35 cellular contexts compared by ENCODE assay signal in genomic region chr13:98228661-98229349, GRCh38. TPM values are rescaled to one million over a fixed set of nuclear protein-coding genes. Genes with fewer than 3 reads are reported as not detected.
DNase-seq lines count a peak whose midpoint lies in the region; ATAC-seq, FAIRE-seq and TF ChIP-seq lines count a peak whose summit lies in the region.
"Had no signal": no experiment of that assay in that cellular context is flagged by ENCODE, and none has a peak within 500 bp of the region (broad histone marks: within the 10 kb centered on the region; RNA-seq: fewer than 3 reads in every experiment).

No MANE protein-coding gene starts in this region.

- H3F3A ChIP-seq in PC-3 (ENCODE audit: low read length, unreplicated experiment) = peaks cover 5% of the 10 kb centered on the region

- 0 out of 2 replicates have a peak, but pooled peaks cover 3% of the 10 kb centered on the region for H4K20me1 ChIP-seq in PC-3 (ENCODE audit: low read length)

- peaks cover 42% of the 10 kb centered on the region for H3K4me1 Mint-ChIP-seq in nephron
- H3K4me1 Mint-ChIP-seq: stimulated activated naive B cell treated with anti-CD40 and anti-IgM and Interleukin-4, amounts not matched to agents 10 μg/mL and 1 μg/mL and 100 μg/mL, for 72 hours had no signal

- H3K9me2 ChIP-seq in PC-3 (replicated peaks; ENCODE audit: low read length) = no peaks in the 10 kb centered on the region

- peaks cover 32% of the 10 kb centered on the region for H3K9me3 Mint-ChIP-seq in nephron

- intact Hi-C loops in PC-3 (cut with micrococcal nuclease) = no loop called here

- H3K36me3 ChIP-seq in BJ (ENCODE audit: control insufficient read depth, insufficient read depth, low read length) (peaks cover 2% of the 10 kb centered on the region), PC-3 (ENCODE audit: low read depth, low read length) (no peaks in the 10 kb centered on the region), H7 (replicated peaks; ENCODE audit: control insufficient read depth, insufficient read depth, low read length) (no peaks in the 10 kb centered on the region)
- H3K36me3 ChIP-seq: lower lobe of right lung, upper lobe of right lung had no signal

- H3K27me3 ChIP-seq in BJ (ENCODE audit: control insufficient read depth, insufficient read depth, low read length) = no peaks in the 10 kb centered on the region
- H3K27me3 ChIP-seq in PC-3 (ENCODE audit: low read length) = no peaks in the 10 kb centered on the region
- H3K27me3 ChIP-seq in H7 (ENCODE audit: control insufficient read depth, insufficient read depth, low read length) = no peaks in the 10 kb centered on the region
- H3K27me3 ChIP-seq: SJSA1, upper lobe of right lung had no signal

- no peak overlapping the region for H3K27ac ChIP-seq in PC-3 (ENCODE audit: low read length)
- H3K27ac ChIP-seq: C4-2B, lower lobe of right lung, SJSA1, upper lobe of right lung had no signal

- H3K27ac Mint-ChIP-seq in nephron = peak overlapping the region in 2 of 3 experiments; percentile 54 to 73
- H3K27ac Mint-ChIP-seq: endodermal cell; stimulated activated naive B cell treated with anti-CD40 and anti-IgM and Interleukin-4, amounts not matched to agents 10 μg/mL and 1 μg/mL and 100 μg/mL, for 72 hours had no signal

- no peak overlapping the region for H3K4me3 ChIP-seq in BJ (ENCODE audit: low read depth, low read length)
- no peak overlapping the region for H3K4me3 ChIP-seq in PC-3 (ENCODE audit: low read length)
- H3K4me3 ChIP-seq in fibroblast of mammary gland (ENCODE audit: control insufficient read depth, low read depth, low read length) = no peak overlapping the region
- no peak overlapping the region for H3K4me3 ChIP-seq in H7 (ENCODE audit: insufficient read depth, low read depth, low read length)
- H3K4me3 ChIP-seq: lower lobe of right lung, SJSA1, upper lobe of right lung had no signal

- peaks cover 66% of the 10 kb centered on the region for H3K36me3 Mint-ChIP-seq in nephron (ENCODE audit: low read depth)

- H3K4me2 ChIP-seq in PC-3 (ENCODE audit: low read length) = no peak overlapping the region

- peaks cover 7% of the 10 kb centered on the region; the same call in 1 of the 2 replicates for H3K79me2 ChIP-seq in PC-3 (ENCODE audit: low read length)

- peak; percentile 89 for DNase-seq in BJ (ENCODE audit: low read depth)
- peak; percentile 38 for DNase-seq in PC-3
- peak; percentile 48 for DNase-seq in fibroblast of mammary gland (ENCODE audit: low read depth)
- DNase-seq in GM12891 (ENCODE audit: insufficient read length, low spot score) = no peak
- DNase-seq in NCI-H146 treated with DMSO at 0.1 percent for 48 hours (lab: John Stamatoyannopoulos, UW; ENCODE audit: unreplicated experiment) = no peak
- no peak for DNase-seq in H7
- DNase-seq: activated CD4-positive, CD25-positive, alpha-beta regulatory T cell; activated naive CD4-positive, alpha-beta T cell treated with anti-CD3 and anti-CD28 coated beads, Interleukin-2, amount 50 U/mL, for 16 hours; anterior cingulate cortex; Caco-2; cortex of kidney; endodermal cell; GF-D8; KG1; lower lobe of right lung; MM.1S; NCI-H2029 treated with DMSO at 0.1 percent for 48 hours; NCI-H526; RPMI8226; stimulated activated CD4-positive, alpha-beta T cell treated with anti-CD3 and anti-CD28 coated beads, Interleukin-15, amount 100 ng/mL, for 24 hours; stimulated activated naive B cell treated with anti-CD40 and anti-IgM and Interleukin-4, amounts not matched to agents 10 μg/mL and 1 μg/mL and 100 μg/mL, for 72 hours; T-helper 1 cell; upper lobe of right lung had no signal

- no peak for FAIRE-seq in GM12891 (lab: Jason Lieb, UNC)
- FAIRE-seq: HTR-8/SVneo, islet of Langerhans had no signal

- no peak overlapping the region for H3K9ac ChIP-seq in PC-3 (ENCODE audit: low read length)

- no peak overlapping the region for H2AFZ ChIP-seq in PC-3 (ENCODE audit: low read length)

- POLR2A ChIA-PET in BJ (lab: Charles Lee) = no interaction called here
- POLR2A ChIA-PET in PC-3 (lab: Charles Lee; ENCODE audit: unreplicated experiment) = interaction anchor here (0.5 kb wide), 1 partner anchor 85 kb away, joined by 3 read pairs; no protein-coding TSS in a partner anchor

- TF ChIP-seq CTCF in BJ (IDR thresholded peaks at IDR 0.05; ENCODE audit: insufficient read depth, low read depth, low read length) (no peak), PC-3 (conservative IDR thresholded peaks at IDR 0.05; ENCODE audit: low read depth, low read length) (no peak), fibroblast of mammary gland (conservative IDR thresholded peaks at IDR 0.05; ENCODE audit: control insufficient read depth, insufficient read depth, low read depth, low read length) (no peak), nephron (IDR thresholded peaks at IDR 0.05; ENCODE audit: unreplicated experiment in 3 of 3) (no peak)

- H3K4me1 ChIP-seq in PC-3 (ENCODE audit: insufficient read depth, low read length) = peaks cover 22% of the 10 kb centered on the region

- TF ChIP-seq POLR2A in GM12891 (IDR thresholded peaks at IDR 0.05; ENCODE audit: low read depth, low read length) = no peak

- BruUV-seq in PC-3 (replicated peaks; lab: Mats Ljungman, UMichigan) = no TSS peak

- CTCF ChIA-PET in BJ (lab: Yijun Ruan, JAX) = interaction anchor here (0.6 to 1.5 kb wide), 2 partner anchors 11 to 53 kb away, joined by 3 to 4 read pairs; no protein-coding TSS in a partner anchor
- CTCF ChIA-PET in PC-3 (lab: Charles Lee) = no interaction called here

- no peaks in the 10 kb centered on the region for H3K9me3 ChIP-seq in PC-3 (ENCODE audit: low read length)
- H3K9me3 ChIP-seq: Caco-2, lower lobe of right lung, upper lobe of right lung had no signal

- no peak overlapping the region for H3K4me3 Mint-ChIP-seq in nephron
- H3K4me3 Mint-ChIP-seq: endodermal cell; stimulated activated naive B cell treated with anti-CD40 and anti-IgM and Interleukin-4, amounts not matched to agents 10 μg/mL and 1 μg/mL and 100 μg/mL, for 72 hours had no signal

- no peaks in the 10 kb centered on the region for H3K27me3 Mint-ChIP-seq in nephron (ENCODE audit: low read depth)

- ATAC-seq in PC-3 (peak; percentile 58), GM21447 (IDR thresholded peaks at IDR 0.05; ENCODE audit: unreplicated experiment) (no peak)
- ATAC-seq: esophagus mucosa; lower lobe of right lung; sciatic nerve; stimulated activated naive B cell treated with anti-CD40 and anti-IgM and Interleukin-4, amounts not matched to agents 10 μg/mL and 1 μg/mL and 100 μg/mL, for 72 hours; upper lobe of right lung had no signal

TF ChIP-seq in GM12891, 5 proteins besides CTCF, POLR2A, EP300 and RAD21:
- TF ChIP-seq TAF1 (IDR thresholded peaks at IDR 0.05; ENCODE audit: low read depth, low read length) (no peak), SPI1 (IDR thresholded peaks at IDR 0.05; ENCODE audit: low read depth, low read length) (no peak), PAX5 (IDR thresholded peaks at IDR 0.05; ENCODE audit: insufficient read depth, low read length, severe bottlenecking) (no peak), POLR2AphosphoS5 (IDR thresholded peaks at IDR 0.05; ENCODE audit: low read depth, low read length) (no peak), POU2F2 (IDR thresholded peaks at IDR 0.05; ENCODE audit: low read depth, low read length) (no peak)

RNA-seq across cellular contexts. Expression of gene RNF113B, which starts 51.7 kb away (rescaled TPM):
- polyA plus RNA-seq in BJ (2011; rRNA removed) = not detected in 2 replicates
- not detected in 2 replicates for polyA minus RNA-seq in BJ (2011; rRNA and poly(A)+ RNA removed)
- not detected in 2 replicates for total RNA-seq in PC-3 (2014; rRNA removed)
- polyA plus RNA-seq in GM12891 (2012; ENCODE audit: low read depth, missing spikeins) = not detected
- total RNA-seq in H7 (2014; rRNA removed; shearing (Covaris generic)) = not detected in 2 replicates
- total RNA-seq: A673, Caco-2, endodermal cell, esophagus mucosa, glomerular endothelial cell, H4, lower lobe of right lung, sciatic nerve, SJSA1, upper lobe of right lung had no signal
- polyA plus RNA-seq: neural cell had no signal

Comparison
In these comparisons a context has a peak if more than half of its experiments do, and no peak if none do; other contexts are left out.
1. DNase-seq: peak in BJ (single experiment), PC-3 (single experiment) and fibroblast of mammary gland (single experiment); none in GM12891 (single experiment), NCI-H146 treated with DMSO at 0.1 percent for 48 hours (single experiment) and H7 (single experiment).